In genomic region chr1:205616563-205617293, GRCh38 we compare ENCODE assay signal across 15 cellular contexts. TPM values are rescaled to one million over a fixed set of nuclear protein-coding genes. Genes with fewer than 3 reads are reported as not detected.
DNase-seq lines count a peak whose midpoint lies in the region; ATAC-seq, FAIRE-seq and TF ChIP-seq lines count a peak whose summit lies in the region.
"Had no signal": no experiment of that assay in that cellular context is flagged by ENCODE, and none has a peak within 500 bp of the region (broad histone marks: within the 10 kb centered on the region; RNA-seq: fewer than 3 reads in every experiment).

No MANE protein-coding gene starts in this region.

- FAIRE-seq in D721Med (lab: Jason Lieb, UNC), result peak; percentile 11
- FAIRE-seq: colon had no signal

- H3K4me1 ChIP-seq in left lung, result no peaks in the 10 kb centered on the region
- H3K4me1 ChIP-seq: BLaER1 had no signal

- TF ChIP-seq CTCF in D721Med (IDR thresholded peaks at IDR 0.05; ENCODE audit: insufficient read depth, missing control alignments) (no peak), left lung (IDR thresholded peaks at IDR 0.05) (no peak)

- no peaks in the 10 kb centered on the region for H3K27me3 ChIP-seq in left lung
- H3K27me3 ChIP-seq: BLaER1 had no signal

- peak; percentile 69 for ATAC-seq in GM18870 (IDR thresholded peaks at IDR 0.05; ENCODE audit: unreplicated experiment)
- ATAC-seq in HG03060 (IDR thresholded peaks at IDR 0.05; ENCODE audit: low read depth, unreplicated experiment), result peak; percentile 80
- ATAC-seq in esophagus mucosa, result peak; percentile 50
- ATAC-seq in left lung, result no peak
- ATAC-seq: WTC11 had no signal

- intact Hi-C loops in left lung (cut with DNase I), result no loop called here

- DNase-seq in D721Med (ENCODE audit: insufficient read length, low spot score) (no peak), COLO668 (lab: John Stamatoyannopoulos, UW; ENCODE audit: unreplicated experiment) (no peak), NCI-H1048 (lab: John Stamatoyannopoulos, UW) (no peak), NCI-H526 (lab: John Stamatoyannopoulos, UW) (no peak), left lung (no peak)
- DNase-seq: activated gamma-delta T cell treated with Interleukin-2 at 50 U/mL for 16 hours, mesenchymal stem cell, NCI-H1694 treated with DMSO at 0.1 percent for 48 hours, posterior cingulate gyrus had no signal

- no peak overlapping the region for H3K27ac ChIP-seq in left lung
- H3K27ac ChIP-seq: BLaER1 had no signal

- H3K36me3 ChIP-seq in left lung, result peaks cover 0 to 98% of the 10 kb centered on the region in 2 donors

- no peaks in the 10 kb centered on the region for H3K9me3 ChIP-seq in left lung
- H3K9me3 ChIP-seq: BLaER1 had no signal

- H3K4me3 ChIP-seq in left lung, result no peak overlapping the region
- H3K4me3 ChIP-seq: BLaER1 had no signal

RNA-seq across cellular contexts. Expression of gene ELK4, which starts 15.1 kb away (rescaled TPM):
- total RNA-seq in esophagus mucosa (28.8 TPM), left lung (10 to 100 TPM; 51.5 to 69.9 TPM)
